32 cellular contexts compared by ENCODE assay signal in genomic region chr10:1660386-1660785, GRCh38.
"Had no signal": no experiment of that assay in that cellular context is flagged by ENCODE, and none has a peak within 500 bp of the region (broad histone marks: within the 10 kb centered on the region; RNA-seq: fewer than 3 reads in every experiment).

No MANE protein-coding gene starts in this region.

- ATAC-seq: activated CD4-positive, alpha-beta T cell treated with anti-CD3 and anti-CD28 coated beads for 36 hours; activated CD8-positive, alpha-beta memory T cell treated with anti-CD3 and anti-CD28 coated beads, Interleukin-2, amount 10 ng/mL, durations not matched to agents 7 days and 5 days; activated CD8-positive, alpha-beta T cell treated with anti-CD3 and anti-CD28 coated beads, Interleukin-2, amount 10 ng/mL, durations not matched to agents 7 days and 5 days; activated naive CD4-positive, alpha-beta T cell treated with anti-CD3 and anti-CD28 coated beads, Interleukin-2, amount 50 U/mL, for 72 hours; activated T-cell treated with anti-CD3 and anti-CD28 coated beads, Interleukin-2, amount 50 U/mL, for 72 hours; effector memory CD8-positive, alpha-beta T cell; gastroesophageal sphincter; T-helper 17 cell had no signal

- H3K4me1 ChIP-seq: ascending aorta, breast epithelium, esophagus squamous epithelium, gastroesophageal sphincter had no signal

- H3K4me3 ChIP-seq: ascending aorta, breast epithelium, cardiac muscle cell, esophagus squamous epithelium, gastroesophageal sphincter had no signal

- H3K27me3 ChIP-seq: ascending aorta, cardiac muscle cell had no signal

- H3K36me3 ChIP-seq: ascending aorta, breast epithelium, cardiac muscle cell, esophagus squamous epithelium, gastroesophageal sphincter, WERI-Rb-1 had no signal

- H3K9me3 ChIP-seq: ascending aorta, esophagus squamous epithelium, gastroesophageal sphincter had no signal

- H3K27ac ChIP-seq: ascending aorta, breast epithelium, cardiac muscle cell, epithelial cell of prostate, esophagus squamous epithelium, gastroesophageal sphincter, WERI-Rb-1 had no signal

- DNase-seq: activated CD4-positive, alpha-beta memory T cell treated with anti-CD3 and anti-CD28 coated beads for 36 hours; activated CD4-positive, alpha-beta T cell treated with anti-CD3 and anti-CD28 coated beads for 36 hours; activated CD4-positive, alpha-beta T cell treated with anti-CD3 and anti-CD28 coated beads, Interleukin-2, amount 10 ng/mL, durations not matched to agents 24 days and 14 days; activated CD4-positive, CD25-positive, alpha-beta regulatory T cell; activated CD4-positive, CD25-positive, alpha-beta regulatory T cell treated with anti-CD3 and anti-CD28 coated beads, Interleukin-2, amount 50 U/mL, for 72 hours; activated CD8-positive, alpha-beta memory T cell treated with anti-CD3 and anti-CD28 coated beads, Interleukin-2, amount 10 ng/mL, durations not matched to agents 7 days and 5 days; activated CD8-positive, alpha-beta memory T cell treated with anti-CD3 and anti-CD28 coated beads, Interleukin-2, amount 50 U/mL, for 4 hours; activated CD8-positive, alpha-beta T cell treated with anti-CD3 and anti-CD28 coated beads, Interleukin-2, amount 10 ng/mL, durations not matched to agents 7 days and 5 days; activated gamma-delta T cell; activated naive CD4-positive, alpha-beta T cell; activated naive CD4-positive, alpha-beta T cell treated with anti-CD3 and anti-CD28 coated beads, Interleukin-2, amount 10 ng/mL, durations not matched to agents 7 days and 5 days; activated naive CD8-positive, alpha-beta T cell treated with anti-CD3 and anti-CD28 coated beads, Interleukin-2, amount 10 ng/mL, durations not matched to agents 7 days and 5 days; activated T-cell treated with anti-CD3 and anti-CD28 coated beads, Interleukin-2, amount 50 U/mL, for 1 hour; activated T-cell treated with anti-CD3 and anti-CD28 coated beads, Interleukin-2, amount 50 U/mL, for 72 hours; central memory CD4-positive, alpha-beta T cell; cerebellar nuclear complex; cortex of kidney; dermis blood vessel endothelial cell; effector CD4-positive, alpha-beta T cell; effector memory CD8-positive, alpha-beta T cell; esophagus squamous epithelium; foreskin melanocyte; T-helper 1 cell; T-helper 17 cell; T1000; WERI-Rb-1 had no signal
